ENCODE assay signal across 8 cellular contexts in genomic region chr16:15435216-15435864, GRCh38. TPM values are rescaled to one million over a fixed set of nuclear protein-coding genes. Genes with fewer than 3 reads are reported as not detected.
DNase-seq lines count a peak whose midpoint lies in the region; ATAC-seq lines count a peak whose summit lies in the region.

No MANE protein-coding gene starts in this region.

- no peak for ATAC-seq in stimulated activated effector memory CD8-positive, alpha-beta T cell treated with anti-CD3 and anti-CD28 coated beads, Interleukin-12 subunit alpha, Interleukin-12 subunit beta, amount 100 ng/mL, for 72 hours
- ATAC-seq in HG03045 (IDR thresholded peaks at IDR 0.05; ENCODE audit: unreplicated experiment) (no peak), HG03354 (IDR thresholded peaks at IDR 0.05; ENCODE audit: poor library complexity, severe bottlenecking, unreplicated experiment) (no peak)

- H3K27me3 ChIP-seq in iPS-15b (ENCODE audit: control insufficient read depth, insufficient read depth, low read length): peaks cover 9% of the 10 kb centered on the region

- intact Hi-C loops in activated T-helper 1 cell treated with anti-CD3 and anti-CD28 coated beads, Interleukin-12 subunit alpha, Interleukin-12 subunit beta, Interleukin-2, Interleukin-4 antibody, amounts not matched to agents 30 ng/mL and 10 ng/mL and 1 ng/mL, durations not matched to agents 14 hours and 24 hours and 36 hours (cut with micrococcal nuclease): loop anchor here (2.0 to 5.0 kb wide), 2 partner anchors 157 to 207 kb away; partner anchors contain the start of gene MARF1

- peaks cover 4% of the 10 kb centered on the region for H3K36me3 ChIP-seq in iPS-15b (ENCODE audit: control insufficient read depth, insufficient read depth, low read length)

- H3K9ac ChIP-seq in iPS-15b (ENCODE audit: low read depth, low read length): peak overlapping the region; percentile 32

- H3K9me3 Mint-ChIP-seq in activated T-helper 1 cell treated with anti-CD3 and anti-CD28 coated beads, Interleukin-12 subunit alpha, Interleukin-12 subunit beta, Interleukin-2, Interleukin-4 antibody, amounts not matched to agents 30 ng/mL and 10 ng/mL and 1 ng/mL, durations not matched to agents 14 hours and 24 hours and 36 hours: no peaks in the 10 kb centered on the region
- no peaks in the 10 kb centered on the region for H3K9me3 Mint-ChIP-seq in stimulated activated effector memory CD8-positive, alpha-beta T cell treated with anti-CD3 and anti-CD28 coated beads, Interleukin-12 subunit alpha, Interleukin-12 subunit beta, amount 100 ng/mL, for 72 hours

- peak overlapping the region; percentile 52 for H3K27ac Mint-ChIP-seq in activated T-helper 1 cell treated with anti-CD3 and anti-CD28 coated beads, Interleukin-12 subunit alpha, Interleukin-12 subunit beta, Interleukin-2, Interleukin-4 antibody, amounts not matched to agents 30 ng/mL and 10 ng/mL and 1 ng/mL, durations not matched to agents 14 hours and 24 hours and 36 hours
- no peak overlapping the region for H3K27ac Mint-ChIP-seq in stimulated activated effector memory CD8-positive, alpha-beta T cell treated with anti-CD3 and anti-CD28 coated beads, Interleukin-12 subunit alpha, Interleukin-12 subunit beta, amount 100 ng/mL, for 72 hours

- H3K4me3 Mint-ChIP-seq in activated T-helper 1 cell treated with anti-CD3 and anti-CD28 coated beads, Interleukin-12 subunit alpha, Interleukin-12 subunit beta, Interleukin-2, Interleukin-4 antibody, amounts not matched to agents 30 ng/mL and 10 ng/mL and 1 ng/mL, durations not matched to agents 14 hours and 24 hours and 36 hours: peak overlapping the region; percentile 93
- H3K4me3 Mint-ChIP-seq in stimulated activated effector memory CD8-positive, alpha-beta T cell treated with anti-CD3 and anti-CD28 coated beads, Interleukin-12 subunit alpha, Interleukin-12 subunit beta, amount 100 ng/mL, for 72 hours: peak overlapping the region; percentile 79

- H3K4me1 Mint-ChIP-seq in activated T-helper 1 cell treated with anti-CD3 and anti-CD28 coated beads, Interleukin-12 subunit alpha, Interleukin-12 subunit beta, Interleukin-2, Interleukin-4 antibody, amounts not matched to agents 30 ng/mL and 10 ng/mL and 1 ng/mL, durations not matched to agents 14 hours and 24 hours and 36 hours (ENCODE audit: low read depth): peaks cover 17% of the 10 kb centered on the region
- peaks cover 16% of the 10 kb centered on the region for H3K4me1 Mint-ChIP-seq in stimulated activated effector memory CD8-positive, alpha-beta T cell treated with anti-CD3 and anti-CD28 coated beads, Interleukin-12 subunit alpha, Interleukin-12 subunit beta, amount 100 ng/mL, for 72 hours

- H3K27me3 Mint-ChIP-seq in activated T-helper 1 cell treated with anti-CD3 and anti-CD28 coated beads, Interleukin-12 subunit alpha, Interleukin-12 subunit beta, Interleukin-2, Interleukin-4 antibody, amounts not matched to agents 30 ng/mL and 10 ng/mL and 1 ng/mL, durations not matched to agents 14 hours and 24 hours and 36 hours (ENCODE audit: insufficient read depth): peaks cover 23% of the 10 kb centered on the region

- peaks cover 3% of the 10 kb centered on the region for H3K36me3 Mint-ChIP-seq in activated T-helper 1 cell treated with anti-CD3 and anti-CD28 coated beads, Interleukin-12 subunit alpha, Interleukin-12 subunit beta, Interleukin-2, Interleukin-4 antibody, amounts not matched to agents 30 ng/mL and 10 ng/mL and 1 ng/mL, durations not matched to agents 14 hours and 24 hours and 36 hours (ENCODE audit: low read depth)
- H3K36me3 Mint-ChIP-seq in stimulated activated effector memory CD8-positive, alpha-beta T cell treated with anti-CD3 and anti-CD28 coated beads, Interleukin-12 subunit alpha, Interleukin-12 subunit beta, amount 100 ng/mL, for 72 hours: peaks cover 5% of the 10 kb centered on the region

- H3K4me1 ChIP-seq in iPS-15b (ENCODE audit: control insufficient read depth, insufficient read depth, low read length): peaks cover 2% of the 10 kb centered on the region

- H3K9me3 ChIP-seq in iPS-15b (ENCODE audit: control insufficient read depth, insufficient read depth, low read length): no peaks in the 10 kb centered on the region

- H3K4me3 ChIP-seq in iPS-15b (ENCODE audit: low read depth, low read length): peak overlapping the region; percentile 78

- DNase-seq in DMS79 treated with DMSO at 0.1 percent for 48 hours (lab: John Stamatoyannopoulos, UW) (peak; percentile 16), DMS79 (lab: John Stamatoyannopoulos, UW) (no peak), DMS153 (lab: John Stamatoyannopoulos, UW) (no peak)
- no peak for DNase-seq in activated T-helper 1 cell treated with anti-CD3 and anti-CD28 coated beads, Interleukin-12 subunit alpha, Interleukin-12 subunit beta, Interleukin-2, Interleukin-4 antibody, amounts not matched to agents 30 ng/mL and 10 ng/mL and 1 ng/mL, durations not matched to agents 14 hours and 24 hours and 36 hours (ENCODE audit: low spot score)
- no peak for DNase-seq in stimulated activated effector memory CD8-positive, alpha-beta T cell treated with anti-CD3 and anti-CD28 coated beads, Interleukin-12 subunit alpha, Interleukin-12 subunit beta, amount 100 ng/mL, for 72 hours (ENCODE audit: low spot score in 2 of 2)

RNA-seq across cellular contexts. Expression of gene BMERB1, which starts 1.0 kb away (rescaled TPM):
- total RNA-seq in activated T-helper 1 cell treated with anti-CD3 and anti-CD28 coated beads, Interleukin-12 subunit alpha, Interleukin-12 subunit beta, Interleukin-2, Interleukin-4 antibody, amounts not matched to agents 30 ng/mL and 10 ng/mL and 1 ng/mL, durations not matched to agents 14 hours and 24 hours and 36 hours: 16.0 and 17.4 TPM in 2 replicates

RNA-seq across cellular contexts. Expression of gene MPV17L, which starts 39.8 kb away (rescaled TPM):
- total RNA-seq in activated T-helper 1 cell treated with anti-CD3 and anti-CD28 coated beads, Interleukin-12 subunit alpha, Interleukin-12 subunit beta, Interleukin-2, Interleukin-4 antibody, amounts not matched to agents 30 ng/mL and 10 ng/mL and 1 ng/mL, durations not matched to agents 14 hours and 24 hours and 36 hours: 0.20 and 0.34 TPM in 2 replicates

RNA-seq across cellular contexts. Expression of gene NPIPA5, which starts 57.2 kb away (rescaled TPM):
- total RNA-seq in activated T-helper 1 cell treated with anti-CD3 and anti-CD28 coated beads, Interleukin-12 subunit alpha, Interleukin-12 subunit beta, Interleukin-2, Interleukin-4 antibody, amounts not matched to agents 30 ng/mL and 10 ng/mL and 1 ng/mL, durations not matched to agents 14 hours and 24 hours and 36 hours: 11.0 and 16.5 TPM in 2 replicates
